Comparison of ENCODE assay signal across 1 cellular context in the genomic region with DNA sequence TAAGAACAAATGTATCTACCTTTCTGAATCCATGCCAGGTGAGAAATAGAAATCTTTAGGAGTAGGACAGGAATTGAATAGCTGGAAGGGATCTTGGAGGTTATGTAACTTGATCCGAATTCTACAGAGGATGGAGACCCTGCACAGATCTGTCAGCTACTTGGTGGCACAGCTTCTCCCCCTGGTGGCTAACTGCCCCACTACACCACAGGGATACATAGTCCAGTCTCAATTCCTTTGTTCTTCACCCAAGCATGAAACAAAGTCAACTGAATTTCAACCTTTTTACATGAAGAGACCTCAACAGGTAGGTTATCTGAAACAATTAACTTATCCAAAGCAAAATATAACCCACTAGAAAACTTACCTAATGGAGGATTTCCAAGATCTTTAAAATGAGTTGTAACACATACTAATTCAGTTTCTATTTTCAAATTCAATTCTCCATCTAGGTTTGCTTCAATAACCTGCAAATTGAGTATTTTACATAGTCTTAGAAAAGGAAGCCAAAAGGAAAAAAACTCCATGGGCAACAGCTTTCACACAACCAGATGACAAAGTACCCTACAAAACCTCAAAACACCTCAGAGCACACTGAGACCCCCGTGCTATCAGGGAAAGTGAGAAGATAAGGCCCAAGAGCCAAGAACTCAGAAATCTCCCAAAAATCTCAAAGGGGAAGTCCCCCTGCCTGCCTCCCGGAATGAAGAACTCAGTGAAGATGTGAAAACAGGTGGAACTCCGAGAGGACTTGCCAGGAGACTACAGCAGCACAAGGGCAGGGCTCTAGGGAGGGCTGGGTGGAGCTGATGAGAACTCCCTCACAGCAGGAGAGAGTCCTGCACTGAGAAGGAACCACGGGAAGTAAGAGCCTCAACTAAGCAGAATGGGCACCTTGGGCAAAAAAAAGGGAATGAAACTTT.
A peak's percentile ranks its signal among the peaks of the same experiment; 100 is the strongest.
TF ChIP-seq lines count a peak whose summit lies in the region.

No MANE protein-coding gene starts in this region.

TF ChIP-seq in HepG2, 621 proteins besides CTCF, POLR2A, EP300 and RAD21:
- peak; percentile 29 for TF ChIP-seq XRCC5 (optimal IDR thresholded peaks at IDR 0.05; ENCODE audit: low read length)
- peak; percentile 81 for TF ChIP-seq STAG1 (CRISPR knock-in tag; IDR thresholded peaks at IDR 0.05)
- peak; percentile 86 for TF ChIP-seq SMC3 (IDR thresholded peaks at IDR 0.05; ENCODE audit: low read length)
- TF ChIP-seq ZNF543 (CRISPR knock-in tag; IDR thresholded peaks at IDR 0.05), result no peak
